Comparison of ENCODE assay signal across 29 cellular contexts in the genomic region with DNA sequence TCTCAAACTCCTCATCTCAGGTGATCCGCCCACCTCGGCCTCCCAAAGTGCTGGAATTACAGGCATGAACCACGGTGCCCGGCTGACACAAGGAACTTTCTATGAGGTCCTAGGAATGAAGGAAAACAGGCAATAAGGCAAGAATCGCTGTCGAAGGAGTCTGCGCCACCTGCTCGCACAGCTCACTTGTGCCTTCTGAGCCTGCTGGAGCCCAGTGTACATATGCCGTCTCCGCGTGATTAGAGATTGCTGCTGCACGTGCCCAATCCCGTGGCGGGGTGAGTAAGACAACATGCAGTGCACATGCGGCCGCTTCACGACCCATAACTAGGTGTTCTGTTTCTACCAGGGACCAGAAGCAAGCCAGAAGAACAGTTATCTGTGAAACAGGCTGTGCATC. TPM values are rescaled to one million over a fixed set of nuclear protein-coding genes. Genes with fewer than 3 reads are reported as not detected.
A peak's percentile ranks its signal among the peaks of the same experiment; 100 is the strongest.
DNase-seq lines count a peak whose midpoint lies in the region; ATAC-seq and TF ChIP-seq lines count a peak whose summit lies in the region.
"Had no signal": no experiment of that assay in that cellular context is flagged by ENCODE, and none has a peak within 500 bp of the region (broad histone marks: within the 10 kb centered on the region; RNA-seq: fewer than 3 reads in every experiment).

No MANE protein-coding gene starts in this region.

- H3K9me3 Mint-ChIP-seq in nephron: no peaks in the 10 kb centered on the region
- H3K9me3 Mint-ChIP-seq: CD4-positive, alpha-beta T cell; HFFc6; T-cell had no signal

- no peak for ATAC-seq in GM18505 (IDR thresholded peaks at IDR 0.05; ENCODE audit: unreplicated experiment)
- ATAC-seq: GM12878, PC-3, Right ventricle myocardium inferior, T-cell had no signal

- H3K27ac Mint-ChIP-seq in nephron: peak overlapping the region in 2 of 3 experiments; percentile 52 to 56
- H3K27ac Mint-ChIP-seq: CD4-positive, alpha-beta T cell; HFFc6; T-cell had no signal

- TF ChIP-seq CTCF in BE2C (IDR thresholded peaks at IDR 0.05; ENCODE audit: low read depth, low read length): no peak
- no peak for TF ChIP-seq CTCF in nephron (IDR thresholded peaks at IDR 0.05; ENCODE audit: unreplicated experiment in 3 of 3)
- no peak for TF ChIP-seq CTCF in GM13976 (IDR thresholded peaks at IDR 0.05; ENCODE audit: borderline replicate concordance, control extremely low read depth, extremely low read depth, insufficient read depth, missing control alignments)
- TF ChIP-seq CTCF in RWPE1 (conservative IDR thresholded peaks at IDR 0.05; ENCODE audit: low read depth): no peak

- no peaks in the 10 kb centered on the region for H3K9me3 ChIP-seq in BE2C
- H3K9me3 ChIP-seq: SJSA1 had no signal

- no peaks in the 10 kb centered on the region for H3K4me1 ChIP-seq in BE2C

- no peak overlapping the region for H3K27ac ChIP-seq in RWPE1
- H3K27ac ChIP-seq: BLaER1 treated with 17β-estradiol and CSF1 and Interleukin-3, amounts not matched to agents 10 nM and 100 nM; KMS-11; SJSA1 had no signal

- POLR2A ChIA-PET in HEK293T (lab: Yijun Ruan, JAX): no interaction called here
- POLR2A ChIA-PET in RWPE1 (lab: Yijun Ruan, JAX; ENCODE audit: low non-redundant PET): no interaction called here

- no peaks in the 10 kb centered on the region for H3K36me3 Mint-ChIP-seq in nephron (ENCODE audit: low read depth)
- H3K36me3 Mint-ChIP-seq: T-cell had no signal

- H3K4me3 Mint-ChIP-seq in nephron: peak overlapping the region in 2 of 3 experiments; percentile 38 to 49
- H3K4me3 Mint-ChIP-seq: CD4-positive, alpha-beta T cell; HFFc6; T-cell had no signal

- no peak for TF ChIP-seq POLR2A in GM18505 (IDR thresholded peaks at IDR 0.05; ENCODE audit: borderline replicate concordance, extremely low read depth, insufficient read depth, insufficient read length)

- no peaks in the 10 kb centered on the region for H3K27me3 ChIP-seq in BE2C
- H3K27me3 ChIP-seq: BLaER1 treated with 17β-estradiol and CSF1 and Interleukin-3, amounts not matched to agents 10 nM and 100 nM; SJSA1 had no signal

- in situ Hi-C loops in GM13976 (cut with MboI; ENCODE audit: low sequenced_read_pairs, unreplicated experiment): no loop called here

- no peaks in the 10 kb centered on the region for H3K27me3 Mint-ChIP-seq in nephron (ENCODE audit: low read depth)
- H3K27me3 Mint-ChIP-seq: CD4-positive, alpha-beta T cell; T-cell had no signal

- peak; percentile 63 for DNase-seq in BE2C
- no peak for DNase-seq in HEK293T (ENCODE audit: extremely low spot score)
- DNase-seq in cerebellar cortex (ENCODE audit: low spot score): peak; percentile 88
- no peak for DNase-seq in GM13976 (ENCODE audit: low spot score)
- DNase-seq in RWPE1 (ENCODE audit: low spot score): no peak
- no peak for DNase-seq in foreskin melanocyte
- DNase-seq: GDM1; H7; HFFc6; IMR-90; MM.1S; NCI-H1048; NCI-H1417; NCI-H1694; NCI-H2029 treated with DMSO at 0.1 percent for 48 hours; NCI-H226; NCI-H510A treated with DMSO at 0.1 percent for 48 hours; NCI-H774; NK-92 treated with Interleukin-12 subunit alpha and Interleukin-12 subunit beta, amount 100 ng/mL, for 24 hours; PC-3; T-cell had no signal

- H3K4me3 ChIP-seq in BE2C (ENCODE audit: low read depth, low read length): no peak overlapping the region
- H3K4me3 ChIP-seq: BLaER1 treated with 17β-estradiol and CSF1 and Interleukin-3, amounts not matched to agents 10 nM and 100 nM; GM12878; SJSA1 had no signal

- CTCF ChIA-PET in HEK293T (lab: Yijun Ruan, JAX): no interaction called here
- CTCF ChIA-PET in RWPE1 (lab: Yijun Ruan, JAX): interaction anchor here (0.6 kb wide), 1 partner anchor 98 kb away, joined by 4 read pairs; no protein-coding TSS in a partner anchor

- peaks cover 6% of the 10 kb centered on the region for H3K4me1 Mint-ChIP-seq in nephron

- no peaks in the 10 kb centered on the region for H3K36me3 ChIP-seq in BE2C
- H3K36me3 ChIP-seq: BLaER1 treated with 17β-estradiol and CSF1 and Interleukin-3, amounts not matched to agents 10 nM and 100 nM; SJSA1 had no signal

TF ChIP-seq in HEK293T, 16 proteins besides CTCF, POLR2A, EP300 and RAD21:
- TF ChIP-seq L3MBTL2 (conservative IDR thresholded peaks at IDR 0.05): 0 out of 2 replicates have a peak, but pooled peaks have one; percentile 32
- TF ChIP-seq, protein P1, sequence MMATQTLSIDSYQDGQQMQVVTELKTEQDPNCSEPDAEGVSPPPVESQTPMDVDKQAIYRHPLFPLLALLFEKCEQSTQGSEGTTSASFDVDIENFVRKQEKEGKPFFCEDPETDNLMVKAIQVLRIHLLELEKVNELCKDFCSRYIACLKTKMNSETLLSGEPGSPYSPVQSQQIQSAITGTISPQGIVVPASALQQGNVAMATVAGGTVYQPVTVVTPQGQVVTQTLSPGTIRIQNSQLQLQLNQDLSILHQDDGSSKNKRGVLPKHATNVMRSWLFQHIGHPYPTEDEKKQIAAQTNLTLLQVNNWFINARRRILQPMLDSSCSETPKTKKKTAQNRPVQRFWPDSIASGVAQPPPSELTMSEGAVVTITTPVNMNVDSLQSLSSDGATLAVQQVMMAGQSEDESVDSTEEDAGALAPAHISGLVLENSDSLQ (IDR thresholded peaks at IDR 0.05): no peak

RNA-seq across cellular contexts. Expression of a gene that starts 24.3 kb away (rescaled TPM):
- polyA plus RNA-seq in BE2C (2012; ENCODE audit: insufficient read depth, insufficient read length, low read depth): 794 TPM

Comparison
In these comparisons a context has a peak if more than half of its experiments do, and no peak if none do; other contexts are left out.
1. DNase-seq: peak in BE2C (single experiment) and cerebellar cortex (single experiment); none in HEK293T (single experiment), GM13976 (single experiment), RWPE1 (single experiment) and foreskin melanocyte (single experiment).